In genomic region chr2:40435426-40436092, GRCh38 we compare ENCODE assay signal across 1 cellular context.
TF ChIP-seq lines count a peak whose summit lies in the region.

No MANE protein-coding gene starts in this region.

TF ChIP-seq in IMR-90, 13 proteins besides CTCF, POLR2A, EP300 and RAD21 (continued from another document):
- TF ChIP-seq ELK1 (IDR thresholded peaks at IDR 0.05; ENCODE audit: borderline replicate concordance, low read depth, low read length) (no peak), MAFK (IDR thresholded peaks at IDR 0.05; ENCODE audit: low read depth, low read length) (no peak), SMC3 (IDR thresholded peaks at IDR 0.05; ENCODE audit: low read depth, low read length) (no peak), FOS (IDR thresholded peaks at IDR 0.05; ENCODE audit: low read depth, low read length) (no peak)
- TF ChIP-seq, protein P1, sequence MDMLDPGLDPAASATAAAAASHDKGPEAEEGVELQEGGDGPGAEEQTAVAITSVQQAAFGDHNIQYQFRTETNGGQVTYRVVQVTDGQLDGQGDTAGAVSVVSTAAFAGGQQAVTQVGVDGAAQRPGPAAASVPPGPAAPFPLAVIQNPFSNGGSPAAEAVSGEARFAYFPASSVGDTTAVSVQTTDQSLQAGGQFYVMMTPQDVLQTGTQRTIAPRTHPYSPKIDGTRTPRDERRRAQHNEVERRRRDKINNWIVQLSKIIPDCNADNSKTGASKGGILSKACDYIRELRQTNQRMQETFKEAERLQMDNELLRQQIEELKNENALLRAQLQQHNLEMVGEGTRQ (IDR thresholded peaks at IDR 0.05; ENCODE audit: low read depth, low read length): no peak
TF ChIP-seq in IMR-90: peak in this region for 0.
